In genomic region chr5:56838409-56839039, GRCh38 we compare ENCODE assay signal across 8 cellular contexts. TPM values are rescaled to one million over a fixed set of nuclear protein-coding genes. Genes with fewer than 3 reads are reported as not detected.
DNase-seq lines count a peak whose midpoint lies in the region; ATAC-seq, FAIRE-seq and TF ChIP-seq lines count a peak whose summit lies in the region.

No MANE protein-coding gene starts in this region.

- H4K20me1 ChIP-seq in GM23338 (replicated peaks; ENCODE audit: insufficient read depth) (0 out of 2 replicates have a peak, but pooled peaks cover 3% of the 10 kb centered on the region), astrocyte (ENCODE audit: insufficient read depth, low read length) (peaks cover 37% of the 10 kb centered on the region)

- H3K4me3 Mint-ChIP-seq in GM23338 (no peak overlapping the region), astrocyte (ENCODE audit: unreplicated experiment) (no peak overlapping the region), immature natural killer cell (peak overlapping the region in 2 of 5 donors; percentile 4 to 53)
- H3K4me3 Mint-ChIP-seq in stimulated activated memory B cell treated with anti-CD40 and anti-IgM and Interleukin-4, amounts not matched to agents 10 μg/mL and 1 μg/mL and 100 μg/mL, for 72 hours = peak overlapping the region; percentile 60

- peaks cover 56% of the 10 kb centered on the region for H3K4me1 Mint-ChIP-seq in GM23338
- H3K4me1 Mint-ChIP-seq in astrocyte (ENCODE audit: low read depth, unreplicated experiment) = peaks cover 13% of the 10 kb centered on the region
- H3K4me1 Mint-ChIP-seq in immature natural killer cell = peaks cover 62 to 87% of the 10 kb centered on the region in 2 donors
- peaks cover 91% of the 10 kb centered on the region for H3K4me1 Mint-ChIP-seq in stimulated activated memory B cell treated with anti-CD40 and anti-IgM and Interleukin-4, amounts not matched to agents 10 μg/mL and 1 μg/mL and 100 μg/mL, for 72 hours

- H3K4me1 ChIP-seq in GM23338 (ENCODE audit: insufficient read depth) = peaks cover 39% of the 10 kb centered on the region
- no peaks in the 10 kb centered on the region for H3K4me1 ChIP-seq in astrocyte (ENCODE audit: insufficient read depth, low read length)

- H3K9me2 ChIP-seq in GM23338 (ENCODE audit: insufficient read depth) = no peaks in the 10 kb centered on the region

- H3K9ac ChIP-seq in astrocyte (ENCODE audit: low read length) = peak overlapping the region; percentile 39

- peaks cover 76% of the 10 kb centered on the region for H3K79me2 ChIP-seq in GM23338 (replicated peaks; ENCODE audit: insufficient read depth)
- peaks cover 73% of the 10 kb centered on the region for H3K79me2 ChIP-seq in astrocyte (ENCODE audit: insufficient read depth, low read length)

- H3K4me2 ChIP-seq in GM23338 = no peak overlapping the region
- peak overlapping the region; percentile 80 for H3K4me2 ChIP-seq in astrocyte (ENCODE audit: low read length)

- ATAC-seq in GM23338 = peak; percentile 55; the same call in 2 of the 3 replicates
- ATAC-seq in stimulated activated memory B cell treated with anti-CD40 and anti-IgM and Interleukin-4, amounts not matched to agents 10 μg/mL and 1 μg/mL and 100 μg/mL, for 72 hours = peak; percentile 62

- no peak overlapping the region for H3K4me3 ChIP-seq in GM23338
- peak overlapping the region; percentile 37 for H3K4me3 ChIP-seq in astrocyte (ENCODE audit: insufficient read depth, low read depth, low read length)

- TF ChIP-seq CTCF in GM23338 (conservative IDR thresholded peaks at IDR 0.05; ENCODE audit: low read depth in 2 of 2) (peak; percentile 66 to 68), astrocyte (IDR thresholded peaks at IDR 0.05; ENCODE audit: insufficient read depth, low read depth, low read length) (peak; percentile 54)

- H3K36me3 ChIP-seq in GM23338 (ENCODE audit: insufficient read depth) = no peaks in the 10 kb centered on the region
- no peaks in the 10 kb centered on the region for H3K36me3 ChIP-seq in astrocyte (ENCODE audit: insufficient read depth, low read length)

- no peaks in the 10 kb centered on the region for H3K36me3 Mint-ChIP-seq in GM23338 (ENCODE audit: low read depth)
- H3K36me3 Mint-ChIP-seq in astrocyte (ENCODE audit: low read depth, unreplicated experiment) = no peaks in the 10 kb centered on the region
- H3K36me3 Mint-ChIP-seq in immature natural killer cell = no peaks in the 10 kb centered on the region
- peaks cover 5% of the 10 kb centered on the region for H3K36me3 Mint-ChIP-seq in stimulated activated memory B cell treated with anti-CD40 and anti-IgM and Interleukin-4, amounts not matched to agents 10 μg/mL and 1 μg/mL and 100 μg/mL, for 72 hours

- H3K27me3 ChIP-seq in GM23338 (ENCODE audit: insufficient read depth) = no peaks in the 10 kb centered on the region
- no peaks in the 10 kb centered on the region for H3K27me3 ChIP-seq in astrocyte (ENCODE audit: insufficient read depth, low read length)

- H3K9me3 ChIP-seq in astrocyte (ENCODE audit: insufficient read depth, low read depth, low read length) = no peaks in the 10 kb centered on the region

- H3K9me3 Mint-ChIP-seq in GM23338 (no peaks in the 10 kb centered on the region), astrocyte (ENCODE audit: unreplicated experiment) (no peaks in the 10 kb centered on the region), immature natural killer cell (no peaks in the 10 kb centered on the region)
- H3K9me3 Mint-ChIP-seq in stimulated activated memory B cell treated with anti-CD40 and anti-IgM and Interleukin-4, amounts not matched to agents 10 μg/mL and 1 μg/mL and 100 μg/mL, for 72 hours = peaks cover 2% of the 10 kb centered on the region

- no peak overlapping the region for H3K27ac ChIP-seq in GM23338 (ENCODE audit: low read depth)
- H3K27ac ChIP-seq in astrocyte (ENCODE audit: low read depth, low read length) = no peak overlapping the region

- DNase-seq in NCI-H2029 treated with DMSO at 0.1 percent for 48 hours (lab: John Stamatoyannopoulos, UW) (peak; percentile 26), NCI-H2029 (lab: John Stamatoyannopoulos, UW) (no peak), GM23338 (ENCODE audit: low spot score) (peak; percentile 60), NCI-H524 (lab: John Stamatoyannopoulos, UW) (peak; percentile 7 to 74), astrocyte (ENCODE audit: low read depth) (peak; percentile 52), immature natural killer cell (peak; percentile 39 to 55 (median 50)), NCI-H187 treated with DMSO at 0.1 percent for 48 hours (lab: John Stamatoyannopoulos, UW) (no peak)

- H3K27ac Mint-ChIP-seq in GM23338 = peak overlapping the region; percentile 10
- no peak overlapping the region for H3K27ac Mint-ChIP-seq in astrocyte (ENCODE audit: unreplicated experiment)
- H3K27ac Mint-ChIP-seq in immature natural killer cell = peak overlapping the region; percentile 8 to 73 (median 46)
- H3K27ac Mint-ChIP-seq in stimulated activated memory B cell treated with anti-CD40 and anti-IgM and Interleukin-4, amounts not matched to agents 10 μg/mL and 1 μg/mL and 100 μg/mL, for 72 hours = peak overlapping the region; percentile 89

- FAIRE-seq in astrocyte (lab: Jason Lieb, UNC) = peak; percentile 92

- H3K27me3 Mint-ChIP-seq in GM23338 (ENCODE audit: insufficient read depth, low read depth, poor library complexity) = peaks cover 3% of the 10 kb centered on the region
- H3K27me3 Mint-ChIP-seq in astrocyte (ENCODE audit: low read depth, unreplicated experiment) = no peaks in the 10 kb centered on the region
- no peaks in the 10 kb centered on the region for H3K27me3 Mint-ChIP-seq in immature natural killer cell (ENCODE audit: low read depth in 3 of 3)
- H3K27me3 Mint-ChIP-seq in stimulated activated memory B cell treated with anti-CD40 and anti-IgM and Interleukin-4, amounts not matched to agents 10 μg/mL and 1 μg/mL and 100 μg/mL, for 72 hours = no peaks in the 10 kb centered on the region

- no peaks in the 10 kb centered on the region for H3F3A ChIP-seq in GM23338 (replicated peaks; ENCODE audit: low read depth)

- H2AFZ ChIP-seq in GM23338 (no peak overlapping the region), astrocyte (ENCODE audit: low read depth, low read length) (no peak overlapping the region)

TF ChIP-seq in GM23338, 12 proteins besides CTCF, POLR2A, EP300 and RAD21:
- TF ChIP-seq STAT1 (IDR thresholded peaks at IDR 0.05; ENCODE audit: unreplicated experiment) = no peak
- TF ChIP-seq ZNF462 (CRISPR knock-in tag; IDR thresholded peaks at IDR 0.05) = no peak
- no peak for TF ChIP-seq EZH2phosphoT487 (IDR thresholded peaks at IDR 0.05; ENCODE audit: unreplicated experiment)

RNA-seq across cellular contexts. Expression of gene MAP3K1, which starts 23.2 kb away (rescaled TPM):
- total RNA-seq in GM23338 (2014; rRNA removed; shearing (Covaris generic)) = 13.0 and 14.4 TPM in 2 replicates
- 9.5 and 9.7 TPM in 2 replicates for polyA plus RNA-seq in GM23338 (2016; fragmentation: Nextera tagmentation; extraction: Ambion mirVana)
- 9.5 and 10.4 TPM in 2 replicates for total RNA-seq in astrocyte
- polyA plus RNA-seq in immature natural killer cell = 10 to 100 TPM in 2 of 3 donors, 1 to 10 TPM in 1; 5.8 to 16.7 (median 10.2) TPM

Comparison
In these comparisons a context has a peak if more than half of its experiments do, and no peak if none do; other contexts are left out.
1. DNase-seq: peak in NCI-H2029 treated with DMSO at 0.1 percent for 48 hours (single experiment), GM23338 (single experiment), NCI-H524 (2 of 2), astrocyte (single experiment) and immature natural killer cell (3 of 3); none in NCI-H2029 (single experiment) and NCI-H187 treated with DMSO at 0.1 percent for 48 hours (single experiment).